Comparison of ENCODE assay signal across 18 cellular contexts in genomic region chr17:7208027-7208571, GRCh38. TPM values are rescaled to one million over a fixed set of nuclear protein-coding genes. Genes with fewer than 3 reads are reported as not detected.
DNase-seq lines count a peak whose midpoint lies in the region; ATAC-seq, FAIRE-seq and TF ChIP-seq lines count a peak whose summit lies in the region.
"Had no signal": no experiment of that assay in that cellular context is flagged by ENCODE, and none has a peak within 500 bp of the region (broad histone marks: within the 10 kb centered on the region; RNA-seq: fewer than 3 reads in every experiment).

No MANE protein-coding gene starts in this region.

- no peak overlapping the region for H2AFZ ChIP-seq in HepG2 (ENCODE audit: low read length)

- H3K36me3 ChIP-seq in left ventricle myocardium inferior (peaks cover 5% of the 10 kb centered on the region), heart left ventricle (peaks cover 0 to 10% (median 4%) of the 10 kb centered on the region in 9 donors), HepG2 (replicated peaks in 1 of 2; ENCODE audit: control insufficient read depth in 1 of 2, insufficient read depth in 2 of 2, low read length in 2 of 2) (no peaks in the 10 kb centered on the region), vagina (peaks cover 0 to 7% of the 10 kb centered on the region in 2 donors)
- H3K36me3 ChIP-seq: transverse colon had no signal

- TF ChIP-seq CTCF in left ventricle myocardium inferior (IDR thresholded peaks at IDR 0.05; ENCODE audit: borderline replicate concordance) (no peak), heart left ventricle (IDR thresholded peaks at IDR 0.05) (no peak), dorsolateral prefrontal cortex (IDR thresholded peaks at IDR 0.05 in 54 of 56, conservative IDR thresholded peaks at IDR 0.05 in 2 of 56; ENCODE audit: low read depth in 1 of 56, partially characterized antibody in 56 of 56) (no peak), HepG2 (CRISPR knock-in tag; IDR thresholded peaks at IDR 0.05) (no peak), vagina (IDR thresholded peaks at IDR 0.05) (no peak)

- DNase-seq in left ventricle myocardium inferior (peak; percentile 14), heart left ventricle (no peak), dorsolateral prefrontal cortex (no peak), HepG2 (ENCODE audit: low spot score) (no peak), vagina (ENCODE audit: extremely low spot score in 2 of 2) (no peak), NOMO-1 treated with dmso at 0.1 percent for 144 hours (lab: John Stamatoyannopoulos, UW; ENCODE audit: unreplicated experiment) (no peak)
- DNase-seq: activated CD8-positive, alpha-beta T cell treated with anti-CD3 and anti-CD28 coated beads, Interleukin-2, amount 10 ng/mL, durations not matched to agents 7 days and 5 days; hypothalamus; natural killer cell; NCI-H1436 treated with DMSO at 0.1 percent for 48 hours; NCI-H226; stimulated activated naive CD8-positive, alpha-beta T cell treated with anti-CD3 and anti-CD28 coated beads, Interleukin-15, Interleukin-2, amounts not matched to agents 100 U/mL and 50 U/mL, for 24 hours; transverse colon had no signal

- TF ChIP-seq POLR2A in heart left ventricle (IDR thresholded peaks at IDR 0.05): no peak
- TF ChIP-seq POLR2A in HepG2 (IDR thresholded peaks at IDR 0.05; ENCODE audit: insufficient read depth in 1 of 2, low read depth in 2 of 2, low read length in 2 of 2): no peak
- no peak for TF ChIP-seq POLR2A in vagina (IDR thresholded peaks at IDR 0.05)

- H3K79me2 ChIP-seq in HepG2 (ENCODE audit: insufficient read depth, low read length): no peaks in the 10 kb centered on the region

- POLR2A ChIA-PET in HepG2 (lab: Yijun Ruan, JAX): no interaction called here

- H3K4me1 ChIP-seq in left ventricle myocardium inferior (peaks cover 26% of the 10 kb centered on the region), heart left ventricle (peaks cover 0 to 26% (median 5%) of the 10 kb centered on the region in 12 donors), HepG2 (ENCODE audit: insufficient read depth, low read length) (no peaks in the 10 kb centered on the region), vagina (peaks cover 52% of the 10 kb centered on the region)

- in situ Hi-C loops in HepG2 (cut with HindIII; ENCODE audit: extremely low pct_ligation_motif_present, low pct_unique_long_range_greater_than_20kb): no loop called here

- TF ChIP-seq EP300 in HepG2 (IDR thresholded peaks at IDR 0.05; ENCODE audit: low read depth in 2 of 2, low read length in 2 of 2): no peak
- TF ChIP-seq EP300 in HepG2 (CRISPR knock-in tag; IDR thresholded peaks at IDR 0.05; ENCODE audit: borderline replicate concordance): no peak

- no peak for TF ChIP-seq RAD21 in HepG2 (CRISPR knock-in tag; IDR thresholded peaks at IDR 0.05)

- H3K4me3 ChIP-seq in left ventricle myocardium inferior (no peak overlapping the region), heart left ventricle (peak overlapping the region in 1 of 12 donors; percentile 2), dorsolateral prefrontal cortex (peak overlapping the region in 16 of 59 donors; percentile 6 to 37 (median 24)), HepG2 (replicated peaks in 1 of 3; ENCODE audit: insufficient read depth in 1 of 3, low read depth in 2 of 3, low read length in 3 of 3) (no peak overlapping the region), vagina (peak overlapping the region in 1 of 2 donors; percentile 21)
- H3K4me3 ChIP-seq: transverse colon had no signal

- no peak overlapping the region for H3K9ac ChIP-seq in HepG2 (ENCODE audit: insufficient read depth, low read depth, low read length)

- no peak for FAIRE-seq in HepG2 (lab: Jason Lieb, UNC)
- FAIRE-seq: A204.1, GM19239 had no signal

- ATAC-seq in heart left ventricle: no peak
- peak; percentile 31; the same call in 2 of the 3 replicates for ATAC-seq in HepG2
- ATAC-seq in GM21423 (IDR thresholded peaks at IDR 0.05; ENCODE audit: unreplicated experiment): no peak
- ATAC-seq in HG02970 (IDR thresholded peaks at IDR 0.05; ENCODE audit: low FRiP score, unreplicated experiment): no peak
- ATAC-seq: activated CD8-positive, alpha-beta T cell treated with anti-CD3 and anti-CD28 coated beads, Interleukin-2, amount 10 ng/mL, durations not matched to agents 7 days and 5 days; natural killer cell; stimulated activated naive CD8-positive, alpha-beta T cell treated with anti-CD3 and anti-CD28 coated beads, Interleukin-15, Interleukin-2, amounts not matched to agents 100 U/mL and 50 U/mL, for 24 hours had no signal

- intact Hi-C loops in left ventricle myocardium inferior (cut with micrococcal nuclease): no loop called here
- intact Hi-C loops in heart left ventricle (cut with DNase I): no loop called here
- intact Hi-C loops in dorsolateral prefrontal cortex (cut with DNase I): no loop called here
- intact Hi-C loops in HepG2 (cut with micrococcal nuclease; ENCODE audit: unreplicated experiment): no loop called here
- intact Hi-C loops in vagina (cut with DNase I): no loop called here

- WGBS in heart left ventricle, 4 donors: 61 to 70% (median 65%) methylated on average over 19 to 21 of the region's 21 CpGs
- WGBS in HepG2 (ENCODE audit: low lambda C conversion rate): 63% methylated on average over 15 of the region's 21 CpGs

- H3K27ac ChIP-seq in left ventricle myocardium inferior (replicated peaks) (no peak overlapping the region), heart left ventricle (peak overlapping the region in 1 of 12 donors; percentile 50), dorsolateral prefrontal cortex (peak overlapping the region in 30 of 59 donors; percentile 10 to 73 (median 47)), HepG2 (ENCODE audit: extremely low read length, insufficient read depth, low read length) (no peak overlapping the region), vagina (peak overlapping the region; percentile 57)
- H3K27ac ChIP-seq: transverse colon, VCaP had no signal

- H3K4me2 ChIP-seq in HepG2 (ENCODE audit: low read depth, low read length): no peak overlapping the region

- CTCF ChIA-PET in HepG2 (lab: Yijun Ruan, JAX; ENCODE audit: low intra/inter-chr PET ratio, low total read pairs): no interaction called here

- H3K9me3 ChIP-seq in left ventricle myocardium inferior (replicated peaks) (no peaks in the 10 kb centered on the region), heart left ventricle (no peaks in the 10 kb centered on the region), HepG2 (ENCODE audit: low read length) (no peaks in the 10 kb centered on the region), vagina (no peaks in the 10 kb centered on the region)
- H3K9me3 ChIP-seq: transverse colon had no signal

- H3K27me3 ChIP-seq in left ventricle myocardium inferior (ENCODE audit: low read depth) (no peaks in the 10 kb centered on the region), heart left ventricle (no peaks in the 10 kb centered on the region), dorsolateral prefrontal cortex (peaks cover 0 to 3% (median 0%) of the 10 kb centered on the region in 45 donors), HepG2 (ENCODE audit: control insufficient read depth in 1 of 2, insufficient read depth in 2 of 2, low read length in 2 of 2) (peaks cover 0 to 9% of the 10 kb centered on the region in 2 experiments; a peak in 2 of 5 replicates), vagina (no peaks in the 10 kb centered on the region)
- H3K27me3 ChIP-seq: transverse colon had no signal

- no peaks in the 10 kb centered on the region for H4K20me1 ChIP-seq in HepG2 (ENCODE audit: insufficient read depth, low read length)

- no TSS peak for BruUV-seq in HepG2 (replicated peaks; lab: Mats Ljungman, UMichigan)

RNA-seq across cellular contexts. Expression of gene DLG4, which starts 11.5 kb away (rescaled TPM):
- total RNA-seq in left ventricle myocardium inferior (14.0 TPM), heart left ventricle (10 to 100 TPM; 12.0 to 24.3 (median 16.6) TPM), dorsolateral prefrontal cortex (100 to 1,000 TPM; 109 to 508 (median 348) TPM), HepG2 (2016; rRNA removed; fragmentation: Illumina TruSeq; extraction: Trizol) (0.25 and 0.71 TPM in 2 replicates), vagina (23.3 TPM)
- polyA plus RNA-seq in heart left ventricle (10 to 100 TPM in 1 of 2 donors, 1 to 10 TPM in 1; 5.3 to 15.5 TPM), HepG2 (2011; rRNA removed) (3.9 and 4.3 TPM in 2 replicates)
- under 0.01 TPM in 1 of 2 replicates, not detected in the other for total RNA-seq in HepG2 (2016; cell fraction: cytosol; rRNA removed; fragmentation: Illumina TruSeq; extraction: Trizol; ENCODE audit: low read depth)
- 0.40 and 0.69 TPM in 2 replicates for total RNA-seq in HepG2 (2016; cell fraction: insoluble cytoplasmic fraction; rRNA removed; fragmentation: Illumina TruSeq; extraction: Trizol)
- 0.40 and 0.52 TPM in 2 replicates for total RNA-seq in HepG2 (2016; cell fraction: membrane; rRNA removed; fragmentation: Illumina TruSeq; extraction: Trizol)
- 1.3 and 1.6 TPM in 2 replicates for total RNA-seq in HepG2 (2016; cell fraction: nucleus; rRNA removed; fragmentation: Illumina TruSeq; extraction: Trizol)
- polyA plus RNA-seq in HepG2 (2011; cell fraction: cytosol; rRNA removed): 1.1 and 2.0 TPM in 2 replicates
- polyA plus RNA-seq in HepG2 (2011; cell fraction: nucleus; rRNA removed): 22.1 and 26.3 TPM in 2 replicates
- polyA plus RNA-seq in HepG2 (2012): 3.7 and 4.4 TPM in 2 replicates
- 0.18 and 0.33 TPM in 2 replicates for polyA plus RNA-seq in HepG2 (2016; cell fraction: cytosol; fragmentation: Illumina TruSeq; extraction: Trizol; ENCODE audit: low read depth)
- 0.32 and 0.49 TPM in 2 replicates for polyA plus RNA-seq in HepG2 (2016; cell fraction: insoluble cytoplasmic fraction; fragmentation: Illumina TruSeq; extraction: Trizol; ENCODE audit: low read depth)
- 0.53 and 0.70 TPM in 2 replicates for polyA plus RNA-seq in HepG2 (2016; cell fraction: membrane; fragmentation: Illumina TruSeq; extraction: Trizol; ENCODE audit: low read depth)
- polyA plus RNA-seq in HepG2 (2016; cell fraction: nucleus; fragmentation: Illumina TruSeq; extraction: Trizol; ENCODE audit: insufficient read depth, low read depth): 2.4 and 4.5 TPM in 2 replicates
- 3.3 and 3.4 TPM in 2 replicates for polyA minus RNA-seq in HepG2 (2011; rRNA and poly(A)+ RNA removed; ENCODE audit: low replicate concordance)
- polyA minus RNA-seq in HepG2 (2011; cell fraction: cytosol; rRNA and poly(A)+ RNA removed): 2.1 and 2.4 TPM in 2 replicates
- polyA minus RNA-seq in HepG2 (2011; cell fraction: nucleus; rRNA and poly(A)+ RNA removed): 4.0 and 4.2 TPM in 2 replicates

RNA-seq across cellular contexts. Expression of gene ACADVL, which starts 11.6 kb away (rescaled TPM):
- 1,845 TPM for total RNA-seq in left ventricle myocardium inferior
- 1,000 to 10,000 TPM in 7 of 9 donors, 100 to 1,000 TPM in 2; 874 to 2,110 (median 1,385) TPM for total RNA-seq in heart left ventricle
- 1,000 to 10,000 TPM in 1 of 2 donors, 100 to 1,000 TPM in 1; 601 to 2,758 TPM for polyA plus RNA-seq in heart left ventricle
- total RNA-seq in dorsolateral prefrontal cortex: 100 to 1,000 TPM; 242 to 722 (median 375) TPM
- total RNA-seq in HepG2 (2016; rRNA removed; fragmentation: Illumina TruSeq; extraction: Trizol): 106 and 219 TPM in 2 replicates
- total RNA-seq in HepG2 (2016; cell fraction: cytosol; rRNA removed; fragmentation: Illumina TruSeq; extraction: Trizol; ENCODE audit: low read depth): 29.7 and 32.3 TPM in 2 replicates
- total RNA-seq in HepG2 (2016; cell fraction: insoluble cytoplasmic fraction; rRNA removed; fragmentation: Illumina TruSeq; extraction: Trizol): 112 and 237 TPM in 2 replicates
- total RNA-seq in HepG2 (2016; cell fraction: membrane; rRNA removed; fragmentation: Illumina TruSeq; extraction: Trizol): 44.6 and 53.4 TPM in 2 replicates
- 207 and 230 TPM in 2 replicates for total RNA-seq in HepG2 (2016; cell fraction: nucleus; rRNA removed; fragmentation: Illumina TruSeq; extraction: Trizol)
- polyA plus RNA-seq in HepG2 (2011; rRNA removed): 412 and 521 TPM in 2 replicates
- polyA plus RNA-seq in HepG2 (2011; cell fraction: cytosol; rRNA removed): 135 and 196 TPM in 2 replicates
- polyA plus RNA-seq in HepG2 (2011; cell fraction: nucleus; rRNA removed): 5,199 and 5,548 TPM in 2 replicates
- 315 and 441 TPM in 2 replicates for polyA plus RNA-seq in HepG2 (2012)
- 17.9 and 19.9 TPM in 2 replicates for polyA plus RNA-seq in HepG2 (2016; cell fraction: cytosol; fragmentation: Illumina TruSeq; extraction: Trizol; ENCODE audit: low read depth)
- polyA plus RNA-seq in HepG2 (2016; cell fraction: insoluble cytoplasmic fraction; fragmentation: Illumina TruSeq; extraction: Trizol; ENCODE audit: low read depth): 93.8 and 107 TPM in 2 replicates
- 31.9 and 34.8 TPM in 2 replicates for polyA plus RNA-seq in HepG2 (2016; cell fraction: membrane; fragmentation: Illumina TruSeq; extraction: Trizol; ENCODE audit: low read depth)
- polyA plus RNA-seq in HepG2 (2016; cell fraction: nucleus; fragmentation: Illumina TruSeq; extraction: Trizol; ENCODE audit: insufficient read depth, low read depth): 578 and 583 TPM in 2 replicates
- polyA minus RNA-seq in HepG2 (2011; rRNA and poly(A)+ RNA removed; ENCODE audit: low replicate concordance): 253 and 530 TPM in 2 replicates
- 79.8 and 87.7 TPM in 2 replicates for polyA minus RNA-seq in HepG2 (2011; cell fraction: cytosol; rRNA and poly(A)+ RNA removed)
- 354 and 373 TPM in 2 replicates for polyA minus RNA-seq in HepG2 (2011; cell fraction: nucleus; rRNA and poly(A)+ RNA removed)
- total RNA-seq in vagina: 957 TPM

RNA-seq across cellular contexts. Expression of gene DVL2, which starts 26.2 kb away (rescaled TPM):
- total RNA-seq in left ventricle myocardium inferior: 19.8 TPM
- total RNA-seq in heart left ventricle: 10 to 100 TPM; 14.0 to 28.6 (median 17.8) TPM
- 10 to 100 TPM; 13.0 to 15.6 TPM for polyA plus RNA-seq in heart left ventricle
- 10 to 100 TPM; 31.9 to 83.9 (median 51.7) TPM for total RNA-seq in dorsolateral prefrontal cortex
- total RNA-seq in HepG2 (2016; rRNA removed; fragmentation: Illumina TruSeq; extraction: Trizol): 27.2 and 38.2 TPM in 2 replicates
- 37.2 and 38.8 TPM in 2 replicates for total RNA-seq in HepG2 (2016; cell fraction: cytosol; rRNA removed; fragmentation: Illumina TruSeq; extraction: Trizol; ENCODE audit: low read depth)
- total RNA-seq in HepG2 (2016; cell fraction: insoluble cytoplasmic fraction; rRNA removed; fragmentation: Illumina TruSeq; extraction: Trizol): 22.7 and 41.3 TPM in 2 replicates
- 32.1 and 32.7 TPM in 2 replicates for total RNA-seq in HepG2 (2016; cell fraction: membrane; rRNA removed; fragmentation: Illumina TruSeq; extraction: Trizol)
- 38.1 and 39.7 TPM in 2 replicates for total RNA-seq in HepG2 (2016; cell fraction: nucleus; rRNA removed; fragmentation: Illumina TruSeq; extraction: Trizol)
- polyA plus RNA-seq in HepG2 (2011; rRNA removed): 5.7 and 7.0 TPM in 2 replicates
- 4.7 and 6.4 TPM in 2 replicates for polyA plus RNA-seq in HepG2 (2011; cell fraction: cytosol; rRNA removed)
- 29.2 and 36.2 TPM in 2 replicates for polyA plus RNA-seq in HepG2 (2011; cell fraction: nucleus; rRNA removed)
- 20.0 and 24.6 TPM in 2 replicates for polyA plus RNA-seq in HepG2 (2012)
- polyA plus RNA-seq in HepG2 (2016; cell fraction: cytosol; fragmentation: Illumina TruSeq; extraction: Trizol; ENCODE audit: low read depth): 11.1 and 12.5 TPM in 2 replicates
- polyA plus RNA-seq in HepG2 (2016; cell fraction: insoluble cytoplasmic fraction; fragmentation: Illumina TruSeq; extraction: Trizol; ENCODE audit: low read depth): 22.5 and 26.2 TPM in 2 replicates
- 18.3 and 21.6 TPM in 2 replicates for polyA plus RNA-seq in HepG2 (2016; cell fraction: membrane; fragmentation: Illumina TruSeq; extraction: Trizol; ENCODE audit: low read depth)
- polyA plus RNA-seq in HepG2 (2016; cell fraction: nucleus; fragmentation: Illumina TruSeq; extraction: Trizol; ENCODE audit: insufficient read depth, low read depth): 51.6 and 51.8 TPM in 2 replicates
- 35.3 and 40.5 TPM in 2 replicates for polyA minus RNA-seq in HepG2 (2011; rRNA and poly(A)+ RNA removed; ENCODE audit: low replicate concordance)
- polyA minus RNA-seq in HepG2 (2011; cell fraction: cytosol; rRNA and poly(A)+ RNA removed): 10.3 and 10.8 TPM in 2 replicates
- 33.6 and 37.0 TPM in 2 replicates for polyA minus RNA-seq in HepG2 (2011; cell fraction: nucleus; rRNA and poly(A)+ RNA removed)
- total RNA-seq in vagina: 53.0 TPM

RNA-seq across cellular contexts. Expression of gene ASGR1, which starts 28.9 kb away (rescaled TPM):
- 0.14 TPM for total RNA-seq in left ventricle myocardium inferior
- total RNA-seq in heart left ventricle: 1 to 10 TPM in 3 of 9 donors, under 1 TPM in 3, not detected in 3; 0.23 to 3.5 (median 0.72) TPM
- polyA plus RNA-seq in heart left ventricle: under 1 TPM; 0.19 to 0.64 TPM
- 10 to 100 TPM in 84 of 120 experiments, 1 to 10 TPM in 36; 4.8 to 22.0 (median 11.9) TPM for total RNA-seq in dorsolateral prefrontal cortex
- 156 and 353 TPM in 2 replicates for total RNA-seq in HepG2 (2016; rRNA removed; fragmentation: Illumina TruSeq; extraction: Trizol)
- 114 and 140 TPM in 2 replicates for total RNA-seq in HepG2 (2016; cell fraction: cytosol; rRNA removed; fragmentation: Illumina TruSeq; extraction: Trizol; ENCODE audit: low read depth)
- total RNA-seq in HepG2 (2016; cell fraction: insoluble cytoplasmic fraction; rRNA removed; fragmentation: Illumina TruSeq; extraction: Trizol): 143 and 370 TPM in 2 replicates
- 141 and 170 TPM in 2 replicates for total RNA-seq in HepG2 (2016; cell fraction: membrane; rRNA removed; fragmentation: Illumina TruSeq; extraction: Trizol)
- total RNA-seq in HepG2 (2016; cell fraction: nucleus; rRNA removed; fragmentation: Illumina TruSeq; extraction: Trizol): 259 and 311 TPM in 2 replicates
- polyA plus RNA-seq in HepG2 (2011; rRNA removed): 796 and 885 TPM in 2 replicates
- polyA plus RNA-seq in HepG2 (2011; cell fraction: cytosol; rRNA removed): 756 and 1,094 TPM in 2 replicates
- polyA plus RNA-seq in HepG2 (2011; cell fraction: nucleus; rRNA removed): 1,952 and 2,162 TPM in 2 replicates
- 455 and 483 TPM in 2 replicates for polyA plus RNA-seq in HepG2 (2012)
- polyA plus RNA-seq in HepG2 (2016; cell fraction: cytosol; fragmentation: Illumina TruSeq; extraction: Trizol; ENCODE audit: low read depth): 105 and 129 TPM in 2 replicates
- polyA plus RNA-seq in HepG2 (2016; cell fraction: insoluble cytoplasmic fraction; fragmentation: Illumina TruSeq; extraction: Trizol; ENCODE audit: low read depth): 167 and 180 TPM in 2 replicates
- 121 and 143 TPM in 2 replicates for polyA plus RNA-seq in HepG2 (2016; cell fraction: membrane; fragmentation: Illumina TruSeq; extraction: Trizol; ENCODE audit: low read depth)
- polyA plus RNA-seq in HepG2 (2016; cell fraction: nucleus; fragmentation: Illumina TruSeq; extraction: Trizol; ENCODE audit: insufficient read depth, low read depth): 760 and 778 TPM in 2 replicates
- 0.19 and 386 TPM in 2 replicates for polyA minus RNA-seq in HepG2 (2011; rRNA and poly(A)+ RNA removed; ENCODE audit: low replicate concordance)
- 254 and 269 TPM in 2 replicates for polyA minus RNA-seq in HepG2 (2011; cell fraction: cytosol; rRNA and poly(A)+ RNA removed)
- 141 and 153 TPM in 2 replicates for polyA minus RNA-seq in HepG2 (2011; cell fraction: nucleus; rRNA and poly(A)+ RNA removed)
- total RNA-seq in vagina: 2.5 TPM

RNA-seq across cellular contexts. Expression of gene PHF23, which starts 31.2 kb away (rescaled TPM):
- 22.0 TPM for total RNA-seq in left ventricle myocardium inferior
- 10 to 100 TPM; 19.1 to 36.7 (median 23.0) TPM for total RNA-seq in heart left ventricle
- polyA plus RNA-seq in heart left ventricle: 10 to 100 TPM; 13.7 to 31.8 TPM
- 10 to 100 TPM; 21.3 to 54.1 (median 37.2) TPM for total RNA-seq in dorsolateral prefrontal cortex
- 33.2 and 37.5 TPM in 2 replicates for total RNA-seq in HepG2 (2016; rRNA removed; fragmentation: Illumina TruSeq; extraction: Trizol)
- total RNA-seq in HepG2 (2016; cell fraction: cytosol; rRNA removed; fragmentation: Illumina TruSeq; extraction: Trizol; ENCODE audit: low read depth): 10.5 and 10.6 TPM in 2 replicates
- 33.3 and 34.6 TPM in 2 replicates for total RNA-seq in HepG2 (2016; cell fraction: insoluble cytoplasmic fraction; rRNA removed; fragmentation: Illumina TruSeq; extraction: Trizol)
- 23.7 and 24.5 TPM in 2 replicates for total RNA-seq in HepG2 (2016; cell fraction: membrane; rRNA removed; fragmentation: Illumina TruSeq; extraction: Trizol)
- 13.4 and 18.2 TPM in 2 replicates for total RNA-seq in HepG2 (2016; cell fraction: nucleus; rRNA removed; fragmentation: Illumina TruSeq; extraction: Trizol)
- polyA plus RNA-seq in HepG2 (2011; rRNA removed): 27.6 and 30.9 TPM in 2 replicates
- polyA plus RNA-seq in HepG2 (2011; cell fraction: cytosol; rRNA removed): 19.6 and 22.8 TPM in 2 replicates
- 13.4 and 14.0 TPM in 2 replicates for polyA plus RNA-seq in HepG2 (2011; cell fraction: nucleus; rRNA removed)
- polyA plus RNA-seq in HepG2 (2012): 18.6 and 20.8 TPM in 2 replicates
- 5.8 and 6.4 TPM in 2 replicates for polyA plus RNA-seq in HepG2 (2016; cell fraction: cytosol; fragmentation: Illumina TruSeq; extraction: Trizol; ENCODE audit: low read depth)
- polyA plus RNA-seq in HepG2 (2016; cell fraction: insoluble cytoplasmic fraction; fragmentation: Illumina TruSeq; extraction: Trizol; ENCODE audit: low read depth): 41.4 and 41.6 TPM in 2 replicates
- polyA plus RNA-seq in HepG2 (2016; cell fraction: membrane; fragmentation: Illumina TruSeq; extraction: Trizol; ENCODE audit: low read depth): 11.9 and 12.0 TPM in 2 replicates
- polyA plus RNA-seq in HepG2 (2016; cell fraction: nucleus; fragmentation: Illumina TruSeq; extraction: Trizol; ENCODE audit: insufficient read depth, low read depth): 31.1 and 36.5 TPM in 2 replicates
- polyA minus RNA-seq in HepG2 (2011; rRNA and poly(A)+ RNA removed; ENCODE audit: low replicate concordance): 20.5 and 70.5 TPM in 2 replicates
- 13.2 and 14.7 TPM in 2 replicates for polyA minus RNA-seq in HepG2 (2011; cell fraction: cytosol; rRNA and poly(A)+ RNA removed)
- 9.0 and 11.4 TPM in 2 replicates for polyA minus RNA-seq in HepG2 (2011; cell fraction: nucleus; rRNA and poly(A)+ RNA removed)
- total RNA-seq in vagina: 24.8 TPM

Comparison
In these comparisons a context has a peak if more than half of its experiments do, and no peak if none do; other contexts are left out.
1. H3K27ac ChIP-seq: peak in dorsolateral prefrontal cortex (30 of 59) and vagina (single experiment); none in left ventricle myocardium inferior (single experiment) and HepG2 (single experiment).